In the genomic region with DNA sequence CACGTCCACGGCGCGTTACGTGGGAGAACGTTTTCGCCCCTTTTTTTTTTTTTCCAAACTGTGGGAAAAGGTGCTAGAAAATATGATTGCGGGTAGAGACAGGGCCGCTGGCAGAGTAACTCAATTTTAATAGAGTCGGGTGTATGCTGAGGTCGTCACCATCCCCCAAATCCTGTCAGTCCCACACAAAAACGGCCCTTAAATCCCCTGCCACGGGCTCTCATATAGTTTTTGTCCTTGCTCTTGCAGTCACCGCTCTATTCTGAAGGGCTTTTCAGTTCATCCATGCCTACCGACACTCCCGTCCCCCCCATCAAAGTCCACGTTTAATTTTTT, we compare ENCODE assay signal across 8 cellular contexts.
DNase-seq lines count a peak whose midpoint lies in the region; ATAC-seq and TF ChIP-seq lines count a peak whose summit lies in the region.

No MANE protein-coding gene starts in this region.

- TF ChIP-seq CTCF in LNCaP clone FGC (IDR thresholded peaks at IDR 0.05; ENCODE audit: control insufficient read depth, extremely low read depth, insufficient read depth) (no peak), coronary artery (IDR thresholded peaks at IDR 0.05) (no peak)

- no peaks in the 10 kb centered on the region for H3K27me3 ChIP-seq in muscle layer of colon (ENCODE audit: control insufficient read depth in 1 of 2, insufficient read depth in 2 of 2, low read length in 2 of 2)

- no peaks in the 10 kb centered on the region for H3K36me3 ChIP-seq in muscle layer of colon (ENCODE audit: insufficient read depth, low read length)

- no peaks in the 10 kb centered on the region for H3K9me3 ChIP-seq in muscle layer of colon (ENCODE audit: low read length)

- H3K9ac ChIP-seq in muscle layer of colon (ENCODE audit: low read length), result peak overlapping the region; percentile 49

- no peaks in the 10 kb centered on the region for H3K4me1 ChIP-seq in muscle layer of colon (ENCODE audit: insufficient read depth, low read length)

- DNase-seq in DMS53 treated with DMSO at 0.1 percent for 48 hours (lab: John Stamatoyannopoulos, UW; ENCODE audit: unreplicated experiment) (peak; percentile 21), LNCaP clone FGC (ENCODE audit: low read depth) (no peak), coronary artery (ENCODE audit: low spot score) (no peak), NCI-H1105 treated with DMSO at 0.1 percent for 48 hours (lab: John Stamatoyannopoulos, UW) (no peak)
- DNase-seq in effector CD8-positive, alpha-beta T cell (lab: John Stamatoyannopoulos, UW), result no peak

- ATAC-seq in HG02970 (IDR thresholded peaks at IDR 0.05; ENCODE audit: low FRiP score, unreplicated experiment) (no peak), GM21576 (IDR thresholded peaks at IDR 0.05; ENCODE audit: unreplicated experiment) (no peak)

- H3K27ac ChIP-seq in coronary artery, result peak overlapping the region; percentile 81 to 91
- peak overlapping the region; percentile 56 for H3K27ac ChIP-seq in muscle layer of colon (ENCODE audit: low read depth, low read length)

- H3K4me3 ChIP-seq in LNCaP clone FGC (ENCODE audit: low read depth, low read length) (peak overlapping the region; percentile 65), coronary artery (peak overlapping the region; percentile 80), muscle layer of colon (ENCODE audit: low read depth in 1 of 2, low read length in 2 of 2) (peak overlapping the region; percentile 46 to 52)
